ENCODE assay signal across 26 cellular contexts in the genomic region with DNA sequence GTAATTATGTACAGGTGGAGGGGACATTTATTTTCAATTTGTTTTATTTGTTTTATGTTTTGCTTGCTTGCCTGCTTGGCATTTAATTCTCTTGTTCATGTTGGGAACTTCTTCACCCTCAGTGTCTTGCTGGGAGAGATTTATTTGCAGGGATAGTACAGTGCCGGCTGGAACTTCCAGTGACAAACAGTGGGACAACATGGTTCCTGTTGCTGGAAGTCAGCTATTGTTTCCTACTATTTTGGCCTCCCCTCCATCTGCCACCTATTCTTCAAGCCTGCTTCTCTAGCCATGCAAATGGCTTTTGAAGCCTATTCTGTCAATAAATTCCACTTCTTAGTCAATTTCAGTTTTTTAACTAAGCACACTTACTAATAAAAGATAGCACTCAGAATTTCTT.
"Had no signal": no experiment of that assay in that cellular context is flagged by ENCODE, and none has a peak within 500 bp of the region (broad histone marks: within the 10 kb centered on the region; RNA-seq: fewer than 3 reads in every experiment).

No MANE protein-coding gene starts in this region.

- H3K4me3 ChIP-seq: body of pancreas, coronary artery, dorsolateral prefrontal cortex, gastroesophageal sphincter, heart right ventricle had no signal

- H3K9me3 ChIP-seq: body of pancreas, gastroesophageal sphincter, heart right ventricle had no signal

- DNase-seq: activated CD4-positive, alpha-beta memory T cell treated with anti-CD3 and anti-CD28 coated beads for 36 hours; activated CD4-positive, alpha-beta T cell treated with anti-CD3 and anti-CD28 coated beads for 36 hours; activated CD4-positive, alpha-beta T cell treated with anti-CD3 and anti-CD28 coated beads, Interleukin-2, amount 10 ng/mL, durations not matched to agents 24 days and 14 days; activated CD4-positive, CD25-positive, alpha-beta regulatory T cell; activated CD4-positive, CD25-positive, alpha-beta regulatory T cell treated with anti-CD3 and anti-CD28 coated beads, Interleukin-2, amount 50 U/mL, for 72 hours; activated CD8-positive, alpha-beta memory T cell treated with anti-CD3 and anti-CD28 coated beads, Interleukin-2, amount 10 ng/mL, durations not matched to agents 7 days and 5 days; activated CD8-positive, alpha-beta memory T cell treated with anti-CD3 and anti-CD28 coated beads, Interleukin-2, amount 50 U/mL, for 4 hours; activated CD8-positive, alpha-beta T cell treated with anti-CD3 and anti-CD28 coated beads, Interleukin-2, amount 10 ng/mL, durations not matched to agents 7 days and 5 days; activated gamma-delta T cell treated with Interleukin-2 at 50 U/mL for 16 hours; activated naive CD4-positive, alpha-beta T cell treated with anti-CD3 and anti-CD28 coated beads, Interleukin-2, amount 50 U/mL, for 16 hours; activated naive CD4-positive, alpha-beta T cell treated with Interleukin-2 at 50 U/mL for 16 hours; activated T-cell treated with anti-CD3 and anti-CD28 coated beads, Interleukin-2, amount 50 U/mL, for 24 hours; activated T-cell treated with anti-CD3 and anti-CD28 coated beads, Interleukin-2, amount 50 U/mL, for 72 hours; amniotic stem cell; anterior cingulate cortex; body of pancreas; caudate nucleus; effector memory CD4-positive, alpha-beta T cell; endodermal cell; foreskin melanocyte; heart right ventricle; T-helper 2 cell had no signal

- H3K4me1 ChIP-seq: gastroesophageal sphincter, heart right ventricle had no signal

- ATAC-seq: activated CD4-positive, alpha-beta T cell treated with anti-CD3 and anti-CD28 coated beads for 36 hours; activated CD8-positive, alpha-beta memory T cell treated with anti-CD3 and anti-CD28 coated beads, Interleukin-2, amount 10 ng/mL, durations not matched to agents 7 days and 5 days; activated CD8-positive, alpha-beta T cell treated with anti-CD3 and anti-CD28 coated beads, Interleukin-2, amount 10 ng/mL, durations not matched to agents 7 days and 5 days; activated T-cell treated with anti-CD3 and anti-CD28 coated beads, Interleukin-2, amount 50 U/mL, for 72 hours; body of pancreas; esophagus mucosa; gastroesophageal sphincter; heart right ventricle had no signal

- H3K27me3 ChIP-seq: body of pancreas, dorsolateral prefrontal cortex, gastroesophageal sphincter, heart right ventricle had no signal

- H3K27ac ChIP-seq: body of pancreas, coronary artery, dorsolateral prefrontal cortex, gastroesophageal sphincter, heart right ventricle had no signal

- H3K36me3 ChIP-seq: gastroesophageal sphincter, heart right ventricle had no signal
